Comparison of ENCODE assay signal across 1 cellular context in the genomic region with DNA sequence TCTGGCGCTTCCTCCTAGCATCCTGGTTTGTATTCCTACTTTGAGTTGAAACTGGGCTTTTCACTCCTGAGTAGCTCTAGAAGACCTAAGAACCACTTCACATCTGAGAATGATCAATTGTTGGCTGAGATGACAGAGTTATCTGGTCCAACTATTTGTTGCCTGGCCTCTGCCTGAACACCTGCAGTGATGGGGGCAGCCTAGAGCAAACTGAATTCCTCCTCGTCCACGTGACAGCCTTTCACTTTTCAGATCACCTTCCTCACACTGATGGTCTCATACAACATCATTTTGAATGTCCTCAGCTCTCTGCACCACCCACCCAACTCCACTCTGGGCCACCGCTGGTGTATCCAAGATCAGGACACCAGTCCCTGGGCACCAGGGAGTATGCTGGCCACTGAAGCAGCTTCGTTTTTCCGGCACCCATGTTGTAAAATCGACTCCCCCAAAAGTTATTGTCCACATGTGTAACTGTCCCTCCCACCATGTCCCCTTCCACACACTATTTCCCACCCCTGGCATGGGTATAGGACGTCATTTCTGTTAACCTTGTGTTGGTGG.
TF ChIP-seq lines count a peak whose summit lies in the region.

No MANE protein-coding gene starts in this region.

TF ChIP-seq in H1, 55 proteins besides CTCF, POLR2A, EP300 and RAD21:
- TF ChIP-seq TEAD4 (IDR thresholded peaks at IDR 0.05; ENCODE audit: low read depth, low read length) (peak; percentile 93), TCF12 (IDR thresholded peaks at IDR 0.05; ENCODE audit: low read depth, low read length) (no peak), RNF2 (IDR thresholded peaks at IDR 0.05; ENCODE audit: borderline replicate concordance, low read depth, low read length, missing control alignments, poor library complexity, severe bottlenecking) (no peak), RBBP5 (IDR thresholded peaks at IDR 0.05; ENCODE audit: borderline replicate concordance, low read depth, low read length) (0 out of 2 replicates have a peak, but pooled peaks have one; percentile 27)
- TF ChIP-seq, protein P1, sequence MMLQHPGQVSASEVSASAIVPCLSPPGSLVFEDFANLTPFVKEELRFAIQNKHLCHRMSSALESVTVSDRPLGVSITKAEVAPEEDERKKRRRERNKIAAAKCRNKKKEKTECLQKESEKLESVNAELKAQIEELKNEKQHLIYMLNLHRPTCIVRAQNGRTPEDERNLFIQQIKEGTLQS (IDR thresholded peaks at IDR 0.05; ENCODE audit: insufficient read depth, low read depth, low read length): 0 out of 2 replicates have a peak, but pooled peaks have one; percentile 28
- TF ChIP-seq, protein P2, sequence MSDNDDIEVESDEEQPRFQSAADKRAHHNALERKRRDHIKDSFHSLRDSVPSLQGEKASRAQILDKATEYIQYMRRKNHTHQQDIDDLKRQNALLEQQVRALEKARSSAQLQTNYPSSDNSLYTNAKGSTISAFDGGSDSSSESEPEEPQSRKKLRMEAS (IDR thresholded peaks at IDR 0.05): peak; percentile 68
- TF ChIP-seq, protein P3, sequence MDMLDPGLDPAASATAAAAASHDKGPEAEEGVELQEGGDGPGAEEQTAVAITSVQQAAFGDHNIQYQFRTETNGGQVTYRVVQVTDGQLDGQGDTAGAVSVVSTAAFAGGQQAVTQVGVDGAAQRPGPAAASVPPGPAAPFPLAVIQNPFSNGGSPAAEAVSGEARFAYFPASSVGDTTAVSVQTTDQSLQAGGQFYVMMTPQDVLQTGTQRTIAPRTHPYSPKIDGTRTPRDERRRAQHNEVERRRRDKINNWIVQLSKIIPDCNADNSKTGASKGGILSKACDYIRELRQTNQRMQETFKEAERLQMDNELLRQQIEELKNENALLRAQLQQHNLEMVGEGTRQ (IDR thresholded peaks at IDR 0.05; ENCODE audit: low read length): peak; percentile 74
